8 cellular contexts compared by ENCODE assay signal in the genomic region with DNA sequence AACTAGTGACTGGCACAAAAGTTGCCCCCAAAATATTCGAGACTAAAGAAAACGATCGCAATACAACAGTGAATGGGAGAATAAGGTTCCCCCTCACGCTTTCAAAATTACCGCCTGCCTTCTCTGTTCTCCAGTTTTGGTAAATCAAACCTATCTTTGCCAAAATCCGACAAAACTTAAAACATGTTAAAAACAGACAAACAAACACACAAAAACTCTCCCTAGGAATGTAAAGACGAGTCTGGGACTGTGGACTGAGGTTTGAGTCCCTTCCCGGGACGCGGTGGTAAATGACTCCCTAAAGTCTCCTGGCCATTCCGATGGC. TPM values are rescaled to one million over a fixed set of nuclear protein-coding genes. Genes with fewer than 3 reads are reported as not detected.
DNase-seq lines count a peak whose midpoint lies in the region; ATAC-seq and TF ChIP-seq lines count a peak whose summit lies in the region.

No MANE protein-coding gene starts in this region.

- H3K4me3 ChIP-seq in HUES64 (ENCODE audit: low read length), result peak overlapping the region; percentile 96
- peak overlapping the region; percentile 38 to 96 (median 54) for H3K4me3 ChIP-seq in adrenal gland
- peak overlapping the region; percentile 67 for H3K4me3 ChIP-seq in kidney epithelial cell (ENCODE audit: low read depth, low read length)
- H3K4me3 ChIP-seq in stomach, result peak overlapping the region; percentile 85 to 91 (median 88)

- H3K9ac ChIP-seq in HUES64 (ENCODE audit: low read depth, low read length), result peak overlapping the region; percentile 97

- intact Hi-C loops in adrenal gland (cut with DNase I), result no loop called here
- intact Hi-C loops in stomach (cut with DNase I; ENCODE audit: low total_unique reads), result no loop called here

- H3K36me3 ChIP-seq in HUES64 (ENCODE audit: insufficient read depth, low read length), result peaks cover 18% of the 10 kb centered on the region
- H3K36me3 ChIP-seq in adrenal gland (replicated peaks in 1 of 2), result no peaks in the 10 kb centered on the region
- no peaks in the 10 kb centered on the region for H3K36me3 ChIP-seq in kidney epithelial cell (ENCODE audit: control insufficient read depth, insufficient read depth, low read length)
- H3K36me3 ChIP-seq in stomach, result peaks cover 0 to 10% (median 3%) of the 10 kb centered on the region in 4 donors

- WGBS in HUES64, result 23% methylated on average over 11 of the region's 11 CpGs
- 29 to 36% (median 31%) methylated on average over 11 of the region's 11 CpGs for WGBS in adrenal gland, 4 donors
- WGBS in stomach, 5 donors, result 37 to 41% (median 40%) methylated on average over 11 of the region's 11 CpGs

- TF ChIP-seq POLR2A in adrenal gland (IDR thresholded peaks at IDR 0.05) (no peak), stomach (IDR thresholded peaks at IDR 0.05) (no peak)

- H3K27me3 ChIP-seq in HUES64 (ENCODE audit: insufficient read depth, low read length), result 0 out of 2 replicates have a peak, but pooled peaks cover 2% of the 10 kb centered on the region
- H3K27me3 ChIP-seq in adrenal gland, result peaks cover 3% of the 10 kb centered on the region
- no peaks in the 10 kb centered on the region for H3K27me3 ChIP-seq in kidney epithelial cell (ENCODE audit: control insufficient read depth, insufficient read depth, low read length)
- H3K27me3 ChIP-seq in stomach, result peaks cover 0 to 28% (median 1%) of the 10 kb centered on the region in 3 donors

- H3K9me3 ChIP-seq in HUES64 (ENCODE audit: insufficient read depth, low read depth, low read length) (no peaks in the 10 kb centered on the region), adrenal gland (replicated peaks in 1 of 3) (no peaks in the 10 kb centered on the region), stomach (peaks cover 0 to 5% (median 0%) of the 10 kb centered on the region in 4 donors)

- H3K27ac ChIP-seq in HUES64 (ENCODE audit: low read depth, low read length) (peak overlapping the region; percentile 92), adrenal gland (peak overlapping the region; percentile 6 to 90 (median 76)), stomach (peak overlapping the region; percentile 70 to 90 (median 82))

- DNase-seq in adrenal gland (no peak), kidney epithelial cell (ENCODE audit: low read depth) (no peak), stomach (no peak), A172 (ENCODE audit: low spot score) (no peak)
- no peak for DNase-seq in stimulated activated CD4-positive, alpha-beta T cell treated with anti-CD3 and anti-CD28 coated beads, Interleukin-1b, Interleukin-23, amount 100 ng/mL, for 48 hours

- TF ChIP-seq EP300 in stomach (IDR thresholded peaks at IDR 0.05), result peak; percentile 24

- no peak for TF ChIP-seq CTCF in adrenal gland (IDR thresholded peaks at IDR 0.05)
- TF ChIP-seq CTCF in kidney epithelial cell (IDR thresholded peaks at IDR 0.05; ENCODE audit: insufficient read depth, low read length, poor library complexity, severe bottlenecking), result no peak
- no peak for TF ChIP-seq CTCF in stomach (IDR thresholded peaks at IDR 0.05)

- H3K4me1 ChIP-seq in HUES64 (ENCODE audit: insufficient read depth, low read length) (peaks cover 15% of the 10 kb centered on the region; the same call in 1 of the 2 replicates), adrenal gland (replicated peaks in 1 of 2) (peaks cover 0 to 21% of the 10 kb centered on the region in 2 donors), stomach (peaks cover 6 to 18% (median 14%) of the 10 kb centered on the region in 4 donors)

- ATAC-seq in HG02798 (IDR thresholded peaks at IDR 0.05; ENCODE audit: poor library complexity, unreplicated experiment) (no peak), HG03469 (IDR thresholded peaks at IDR 0.05; ENCODE audit: unreplicated experiment) (no peak)

RNA-seq across cellular contexts. Expression of gene IMPACT, which starts 0.4 kb away (rescaled TPM):
- 24.9 TPM for polyA plus RNA-seq in HUES64 (2013, experiment 1 of 2)
- 26.1 TPM for polyA plus RNA-seq in HUES64 (2013, experiment 2 of 2)
- total RNA-seq in adrenal gland, result 10 to 100 TPM; 21.6 to 60.5 (median 46.3) TPM
- polyA plus RNA-seq in adrenal gland, result 10 to 100 TPM; 16.2 to 58.9 (median 21.4) TPM
- 31.5 and 37.7 TPM in 2 replicates for total RNA-seq in kidney epithelial cell
- total RNA-seq in stomach, result 10 to 100 TPM in 3 of 5 donors, 1 to 10 TPM in 2; 4.6 to 33.0 (median 10.9) TPM
- polyA plus RNA-seq in stomach, result 10 to 100 TPM; 10.7 to 18.9 (median 15.2) TPM
- 12.3 and 22.9 TPM in 2 replicates for total RNA-seq in A172 (2014; rRNA removed; shearing (Covaris generic))

RNA-seq across cellular contexts. Expression of gene OSBPL1A, which starts 28.4 kb away (rescaled TPM):
- polyA plus RNA-seq in HUES64 (2013, experiment 1 of 2), result 31.0 TPM
- 37.8 TPM for polyA plus RNA-seq in HUES64 (2013, experiment 2 of 2)
- 100 to 1,000 TPM in 1 of 8 donors, 10 to 100 TPM in 7; 33.0 to 116 (median 71.4) TPM for total RNA-seq in adrenal gland
- polyA plus RNA-seq in adrenal gland, result 10 to 100 TPM; 18.7 to 40.1 (median 21.6) TPM
- total RNA-seq in kidney epithelial cell, result 18.3 and 21.4 TPM in 2 replicates
- 100 to 1,000 TPM in 2 of 5 donors, 10 to 100 TPM in 3; 32.2 to 129 (median 45.8) TPM for total RNA-seq in stomach
- 10 to 100 TPM; 13.6 to 29.9 (median 14.7) TPM for polyA plus RNA-seq in stomach
- total RNA-seq in A172 (2014; rRNA removed; shearing (Covaris generic)), result 54.2 and 76.9 TPM in 2 replicates

RNA-seq across cellular contexts. Expression of gene HRH4, which starts 34.4 kb away (rescaled TPM):
- not detected for polyA plus RNA-seq in HUES64 (2013, experiment 1 of 2)
- polyA plus RNA-seq in HUES64 (2013, experiment 2 of 2), result not detected
- total RNA-seq in adrenal gland (under 1 TPM in 1 of 8 donors, not detected in 7; 0.13 TPM), kidney epithelial cell (0.07 TPM in 1 of 2 replicates, not detected in the other), stomach (under 1 TPM in 1 of 5 donors, not detected in 4; 0.37 TPM)
- polyA plus RNA-seq in adrenal gland (under 1 TPM in 2 of 3 donors, not detected in 1; 0.03 to 0.05 TPM), stomach (under 1 TPM in 1 of 3 donors, not detected in 2; 0.03 TPM)
- total RNA-seq in A172 (2014; rRNA removed; shearing (Covaris generic)), result not detected in 2 replicates
